27 cellular contexts compared by ENCODE assay signal in the genomic region with DNA sequence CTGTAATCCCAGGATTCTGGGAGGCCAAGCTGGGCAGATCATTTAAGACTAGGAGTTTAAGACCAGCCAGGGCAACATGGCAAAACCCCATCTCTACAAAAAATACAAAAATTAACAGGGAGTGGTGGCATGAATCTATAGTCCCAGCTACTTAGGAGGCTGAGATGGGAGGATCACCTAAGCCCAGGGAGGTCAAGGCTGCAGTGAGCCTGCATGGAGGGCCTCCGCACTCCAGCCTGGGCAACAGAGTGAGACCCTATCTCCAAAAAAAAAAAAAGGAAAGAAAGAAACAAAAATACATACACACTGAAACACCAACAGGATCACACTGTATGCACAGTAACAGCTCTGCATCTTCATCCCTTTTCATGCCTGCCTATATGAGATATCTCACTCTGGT. TPM values are rescaled to one million over a fixed set of nuclear protein-coding genes. Genes with fewer than 3 reads are reported as not detected.
A peak's percentile ranks its signal among the peaks of the same experiment; 100 is the strongest.
DNase-seq lines count a peak whose midpoint lies in the region; ATAC-seq, FAIRE-seq and TF ChIP-seq lines count a peak whose summit lies in the region.
"Had no signal": no experiment of that assay in that cellular context is flagged by ENCODE, and none has a peak within 500 bp of the region (broad histone marks: within the 10 kb centered on the region; RNA-seq: fewer than 3 reads in every experiment).

No MANE protein-coding gene starts in this region.

- DNase-seq in natural killer cell (no peak), HTR-8/SVneo (ENCODE audit: insufficient read length, low spot score) (no peak), MG63 (no peak)
- DNase-seq in natural killer cell treated with Interleukin-12 subunit alpha and Interleukin-12 subunit beta and Interleukin-15 and Interleukin-18, amount 100 ng/mL, for 72 hours (ENCODE audit: low spot score), result no peak
- DNase-seq in stimulated activated effector memory CD8-positive, alpha-beta T cell treated with anti-CD3 and anti-CD28 coated beads, Interleukin-12 subunit alpha, Interleukin-12 subunit beta, amount 100 ng/mL, for 72 hours (ENCODE audit: low spot score in 2 of 2), result no peak
- DNase-seq in activated CD4-positive, CD25-positive, alpha-beta regulatory T cell (lab: John Stamatoyannopoulos, UW), result no peak
- DNase-seq: 8988T; ACHN; BE2C; C1 segment of cervical spinal cord; CD4-positive, alpha-beta memory T cell; CD4-positive, CD25-positive, alpha-beta regulatory T cell; CD8-positive, alpha-beta memory T cell; COR-L47; DMS 273 treated with DMSO at 0.1 percent for 48 hours; DMS153; DMS53; DMS79; DND-41; EL; GDM1 had no signal

- intact Hi-C loops in natural killer cell (cut with micrococcal nuclease), result no loop called here

- no peak for ATAC-seq in natural killer cell
- ATAC-seq in natural killer cell treated with Interleukin-12 subunit alpha and Interleukin-12 subunit beta and Interleukin-15 and Interleukin-18, amount 100 ng/mL, for 72 hours, result no peak
- no peak for ATAC-seq in stimulated activated effector memory CD8-positive, alpha-beta T cell treated with anti-CD3 and anti-CD28 coated beads, Interleukin-12 subunit alpha, Interleukin-12 subunit beta, amount 100 ng/mL, for 72 hours
- ATAC-seq: GM12878 had no signal

- H3K4me3 Mint-ChIP-seq in natural killer cell, result no peak overlapping the region
- H3K4me3 Mint-ChIP-seq in natural killer cell treated with Interleukin-12 subunit alpha and Interleukin-12 subunit beta and Interleukin-15 and Interleukin-18, amount 100 ng/mL, for 72 hours, result no peak overlapping the region
- H3K4me3 Mint-ChIP-seq in stimulated activated effector memory CD8-positive, alpha-beta T cell treated with anti-CD3 and anti-CD28 coated beads, Interleukin-12 subunit alpha, Interleukin-12 subunit beta, amount 100 ng/mL, for 72 hours, result no peak overlapping the region
- H3K4me3 Mint-ChIP-seq: CD14-positive monocyte; CD4-positive, alpha-beta memory T cell; CD4-positive, CD25-positive, alpha-beta regulatory T cell; CD8-positive, alpha-beta memory T cell had no signal

- peaks cover 84% of the 10 kb centered on the region for H3K36me3 ChIP-seq in MG63

- no peaks in the 10 kb centered on the region for H3K27me3 ChIP-seq in MG63
- H3K27me3 ChIP-seq: BE2C, BLaER1 had no signal

- no peak for TF ChIP-seq CTCF in natural killer cell (IDR thresholded peaks at IDR 0.05)

- peak overlapping the region; percentile 17 to 20 for H3K27ac Mint-ChIP-seq in natural killer cell
- H3K27ac Mint-ChIP-seq in natural killer cell treated with Interleukin-12 subunit alpha and Interleukin-12 subunit beta and Interleukin-15 and Interleukin-18, amount 100 ng/mL, for 72 hours, result no peak overlapping the region
- H3K27ac Mint-ChIP-seq in stimulated activated effector memory CD8-positive, alpha-beta T cell treated with anti-CD3 and anti-CD28 coated beads, Interleukin-12 subunit alpha, Interleukin-12 subunit beta, amount 100 ng/mL, for 72 hours, result peak overlapping the region; percentile 40

- H3K9me3 Mint-ChIP-seq in natural killer cell, result no peaks in the 10 kb centered on the region
- H3K9me3 Mint-ChIP-seq in natural killer cell treated with Interleukin-12 subunit alpha and Interleukin-12 subunit beta and Interleukin-15 and Interleukin-18, amount 100 ng/mL, for 72 hours, result no peaks in the 10 kb centered on the region
- no peaks in the 10 kb centered on the region for H3K9me3 Mint-ChIP-seq in stimulated activated effector memory CD8-positive, alpha-beta T cell treated with anti-CD3 and anti-CD28 coated beads, Interleukin-12 subunit alpha, Interleukin-12 subunit beta, amount 100 ng/mL, for 72 hours
- H3K9me3 Mint-ChIP-seq: CD14-positive monocyte; CD4-positive, alpha-beta memory T cell; CD4-positive, CD25-positive, alpha-beta regulatory T cell; CD8-positive, alpha-beta memory T cell had no signal

- peak; percentile 36 for FAIRE-seq in HTR-8/SVneo (lab: Jason Lieb, UNC)
- FAIRE-seq: A204.1, GM12878, GM12892, GM18507 had no signal

- no peak overlapping the region for H3K4me3 ChIP-seq in MG63
- H3K4me3 ChIP-seq: BLaER1, GM12878 had no signal

- H3K4me1 Mint-ChIP-seq in natural killer cell, result peaks cover 22 to 25% of the 10 kb centered on the region in 2 donors
- peaks cover 9 to 15% of the 10 kb centered on the region in 2 donors for H3K4me1 Mint-ChIP-seq in natural killer cell treated with Interleukin-12 subunit alpha and Interleukin-12 subunit beta and Interleukin-15 and Interleukin-18, amount 100 ng/mL, for 72 hours (ENCODE audit: low read depth in 2 of 2)
- peaks cover 14% of the 10 kb centered on the region for H3K4me1 Mint-ChIP-seq in stimulated activated effector memory CD8-positive, alpha-beta T cell treated with anti-CD3 and anti-CD28 coated beads, Interleukin-12 subunit alpha, Interleukin-12 subunit beta, amount 100 ng/mL, for 72 hours
- H3K4me1 Mint-ChIP-seq: CD14-positive monocyte had no signal

- no peaks in the 10 kb centered on the region for H3K36me3 Mint-ChIP-seq in natural killer cell
- H3K36me3 Mint-ChIP-seq in natural killer cell treated with Interleukin-12 subunit alpha and Interleukin-12 subunit beta and Interleukin-15 and Interleukin-18, amount 100 ng/mL, for 72 hours, result peaks cover 12% of the 10 kb centered on the region
- H3K36me3 Mint-ChIP-seq in stimulated activated effector memory CD8-positive, alpha-beta T cell treated with anti-CD3 and anti-CD28 coated beads, Interleukin-12 subunit alpha, Interleukin-12 subunit beta, amount 100 ng/mL, for 72 hours, result peaks cover 95% of the 10 kb centered on the region

- H3K27me3 Mint-ChIP-seq in natural killer cell (ENCODE audit: low read depth in 2 of 2), result no peaks in the 10 kb centered on the region
- H3K27me3 Mint-ChIP-seq in natural killer cell treated with Interleukin-12 subunit alpha and Interleukin-12 subunit beta and Interleukin-15 and Interleukin-18, amount 100 ng/mL, for 72 hours, result no peaks in the 10 kb centered on the region
- H3K27me3 Mint-ChIP-seq: CD4-positive, alpha-beta memory T cell; CD4-positive, CD25-positive, alpha-beta regulatory T cell had no signal

- no peaks in the 10 kb centered on the region for H3K9me3 ChIP-seq in MG63
- H3K9me3 ChIP-seq: BE2C, BLaER1 had no signal

RNA-seq across cellular contexts. Expression of a gene that starts 41.7 kb away (rescaled TPM):
- total RNA-seq in natural killer cell, result 10 to 100 TPM; 47.3 to 54.9 (median 49.9) TPM
- 10 to 100 TPM; 77.7 to 86.4 TPM for total RNA-seq in natural killer cell treated with Interleukin-12 subunit alpha and Interleukin-12 subunit beta and Interleukin-15 and Interleukin-18, amount 100 ng/mL, for 72 hours
- 80.1 and 94.3 TPM in 2 replicates for total RNA-seq in MG63 (2014; rRNA removed; shearing (Covaris generic); ENCODE audit: low replicate concordance)

Comparison
In these comparisons a context has a peak if more than half of its experiments do, and no peak if none do; other contexts are left out.
1. H3K27ac Mint-ChIP-seq: peak in natural killer cell (2 of 2) and stimulated activated effector memory CD8-positive, alpha-beta T cell treated with anti-CD3 and anti-CD28 coated beads, Interleukin-12 subunit alpha, Interleukin-12 subunit beta, amount 100 ng/mL, for 72 hours (single experiment); none in natural killer cell treated with Interleukin-12 subunit alpha and Interleukin-12 subunit beta and Interleukin-15 and Interleukin-18, amount 100 ng/mL, for 72 hours (0 of 2).